ENCODE assay signal across 20 cellular contexts in genomic region chr10:95170790-95171189, GRCh38. TPM values are rescaled to one million over a fixed set of nuclear protein-coding genes. Genes with fewer than 3 reads are reported as not detected.
DNase-seq lines count a peak whose midpoint lies in the region; ATAC-seq and TF ChIP-seq lines count a peak whose summit lies in the region.
"Had no signal": no experiment of that assay in that cellular context is flagged by ENCODE, and none has a peak within 500 bp of the region (broad histone marks: within the 10 kb centered on the region; RNA-seq: fewer than 3 reads in every experiment).

No MANE protein-coding gene starts in this region.

- intact Hi-C loops in spleen (cut with DNase I; ENCODE audit: low total_unique reads) = no loop called here
- intact Hi-C loops in prostate gland (cut with DNase I) = no loop called here

- TF ChIP-seq POLR2A in spleen (IDR thresholded peaks at IDR 0.05) (no peak), prostate gland (IDR thresholded peaks at IDR 0.05) (no peak)

- no peaks in the 10 kb centered on the region for H3K36me3 ChIP-seq in spleen
- H3K36me3 ChIP-seq in prostate gland = no peaks in the 10 kb centered on the region

- ATAC-seq in foreskin keratinocyte (peak; percentile 35), left lobe of liver (peak; percentile 21), HG02840 (IDR thresholded peaks at IDR 0.05; ENCODE audit: low FRiP score, unreplicated experiment) (no peak)

- no peaks in the 10 kb centered on the region for H3K27me3 ChIP-seq in foreskin keratinocyte
- no peaks in the 10 kb centered on the region for H3K27me3 ChIP-seq in spleen (replicated peaks in 1 of 7)
- no peaks in the 10 kb centered on the region for H3K27me3 ChIP-seq in prostate gland (replicated peaks; ENCODE audit: insufficient read depth)

- no peak overlapping the region for H3K27ac ChIP-seq in foreskin keratinocyte
- H3K27ac ChIP-seq in spleen = no peak overlapping the region
- no peak overlapping the region for H3K27ac ChIP-seq in prostate gland
- H3K27ac ChIP-seq: C4-2B, GM23248, HL-60 had no signal

- H3K9me3 ChIP-seq in spleen (peaks cover 0 to 20% (median 6%) of the 10 kb centered on the region in 8 donors), prostate gland (no peaks in the 10 kb centered on the region)

- H3K4me3 ChIP-seq in spleen = no peak overlapping the region
- H3K4me3 ChIP-seq in prostate gland = no peak overlapping the region
- H3K4me3 ChIP-seq: GM23248 had no signal

- 74 to 84% (median 82%) methylated on average over 2 of the region's 2 CpGs for WGBS in spleen, 5 donors
- WGBS in prostate gland = 73% methylated on average over 2 of the region's 2 CpGs

- no peak for TF ChIP-seq CTCF in foreskin keratinocyte (conservative IDR thresholded peaks at IDR 0.05)
- no peak for TF ChIP-seq CTCF in spleen (IDR thresholded peaks at IDR 0.05 in 8 of 11, conservative IDR thresholded peaks at IDR 0.05 in 3 of 11)
- TF ChIP-seq CTCF in prostate gland (IDR thresholded peaks at IDR 0.05) = no peak

- DNase-seq in foreskin keratinocyte = no peak
- no peak for DNase-seq in left lobe of liver (ENCODE audit: low spot score)
- DNase-seq in spleen = peak; percentile 59
- DNase-seq in prostate gland (ENCODE audit: low spot score) = no peak
- DNase-seq in AG20443 (ENCODE audit: low spot score) = no peak
- DNase-seq: ACHN; AML-193; Caco-2; CD4-positive, alpha-beta T cell; DMS153; DMS79; GDM1; GM23248; HCEC 1CT had no signal

- H3K4me1 ChIP-seq in foreskin keratinocyte (no peaks in the 10 kb centered on the region), spleen (no peaks in the 10 kb centered on the region), prostate gland (replicated peaks) (no peaks in the 10 kb centered on the region)

RNA-seq across cellular contexts. Expression of gene ACSM6, which starts 23.2 kb away (rescaled TPM):
- total RNA-seq in foreskin keratinocyte (not detected in 2 replicates), left lobe of liver (not detected), spleen (not detected), prostate gland (not detected)
- polyA plus RNA-seq in foreskin keratinocyte (not detected in 2 replicates), spleen (not detected)
- total RNA-seq: Caco-2; CD4-positive, alpha-beta T cell; Daoy; GM23248; HT1080 had no signal
- polyA plus RNA-seq: BJ had no signal
